Comparison of ENCODE assay signal across 8 cellular contexts in the genomic region with DNA sequence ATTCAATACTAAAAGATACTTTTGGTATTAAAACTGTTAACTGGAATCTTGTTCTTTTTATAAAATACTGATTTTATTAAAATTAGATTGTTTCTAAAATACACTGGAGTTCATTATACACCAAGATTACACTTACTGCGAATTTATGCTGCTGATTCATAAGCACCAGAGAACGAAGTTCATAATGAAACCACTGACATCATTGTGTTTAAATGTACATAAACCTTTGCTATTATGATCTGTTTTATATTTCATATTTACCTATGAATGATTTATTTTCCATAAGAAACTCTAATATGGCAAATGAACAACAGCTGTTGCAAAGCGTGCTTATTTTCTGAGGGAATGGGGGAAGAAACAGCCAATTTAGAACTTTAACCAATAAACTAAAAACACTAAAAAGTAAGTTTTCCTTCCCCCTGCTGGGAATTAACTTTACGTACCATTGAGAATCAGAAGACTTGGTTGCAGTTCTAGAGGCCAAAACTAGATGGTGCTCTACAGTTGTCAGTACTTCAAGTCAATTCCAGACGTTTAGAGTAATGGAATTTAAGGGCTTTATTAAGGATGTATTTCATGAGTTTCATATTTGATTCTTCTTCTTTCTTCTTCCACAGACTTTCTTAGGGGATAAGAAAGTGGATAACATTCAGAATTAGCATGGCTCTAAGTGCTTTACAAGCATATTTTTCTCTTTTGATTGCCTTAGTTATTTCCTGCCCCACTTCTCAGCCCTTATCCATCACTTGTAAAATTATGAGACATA. TPM values are rescaled to one million over a fixed set of nuclear protein-coding genes. Genes with fewer than 3 reads are reported as not detected.
DNase-seq lines count a peak whose midpoint lies in the region; ATAC-seq and TF ChIP-seq lines count a peak whose summit lies in the region.

No MANE protein-coding gene starts in this region.

- DNase-seq in AG08396 (ENCODE audit: low spot score) (peak; percentile 32), GM10266 (ENCODE audit: extremely low spot score) (peak; percentile 25), HCT116 (ENCODE audit: low read depth, low spot score) (peak; percentile 56), M059J (ENCODE audit: low read depth) (peak; percentile 65), SW480 (ENCODE audit: low spot score) (peak; percentile 55), fibroblast of the aortic adventitia (ENCODE audit: low read depth) (peak; percentile 83), psoas muscle (no peak), KG1 (lab: John Stamatoyannopoulos, UW) (no peak)

- H3K27ac ChIP-seq in HCT116 (ENCODE audit: low read depth, low read length) (no peak overlapping the region), psoas muscle (no peak overlapping the region)

- no peaks in the 10 kb centered on the region for H3K4me1 ChIP-seq in HCT116 (ENCODE audit: control insufficient read depth in 1 of 2, insufficient read depth in 2 of 2, low read length in 2 of 2)
- H3K4me1 ChIP-seq in psoas muscle = peaks cover 11% of the 10 kb centered on the region

- no TSS peak for BruUV-seq in HCT116 (replicated peaks; lab: Mats Ljungman, UMichigan)

- intact Hi-C loops in HCT116 (cut with micrococcal nuclease) = loop anchor here (5.0 to 10.0 kb wide), 2 partner anchors 272 to 329 kb away; no protein-coding TSS in a partner anchor
- intact Hi-C loops in psoas muscle (cut with DNase I) = loop anchor here (2.0 to 10.0 kb wide), 4 partner anchors 271 to 329 kb away; no protein-coding TSS in a partner anchor

- H3K79me2 ChIP-seq in HCT116 (ENCODE audit: insufficient read depth, low read length) = no peaks in the 10 kb centered on the region

- H2AFZ ChIP-seq in HCT116 (ENCODE audit: low read depth, low read length, poor library complexity, severe bottlenecking) = peak overlapping the region; percentile 19

- peak; percentile 81 for ATAC-seq in HCT116
- peak; percentile 62 to 81 (median 71) for ATAC-seq in psoas muscle

- peak overlapping the region; percentile 18; the same call in 1 of the 2 replicates for H3K4me2 ChIP-seq in HCT116 (ENCODE audit: low read length)

- CTCF ChIA-PET in HCT116 (lab: Charles Lee) = interaction anchor here (1.6 to 1.9 kb wide), 3 partner anchors 38 to 273 kb away, joined by 4 to 6 read pairs (median 5); no protein-coding TSS in a partner anchor

- peak; percentile 49 for TF ChIP-seq RAD21 in HCT116 (IDR thresholded peaks at IDR 0.05; ENCODE audit: low read depth)

- peak; percentile 85 for TF ChIP-seq CTCF in GM10266 (IDR thresholded peaks at IDR 0.05; ENCODE audit: control insufficient read depth, insufficient read depth, low read depth, missing control alignments)
- peak; percentile 30 to 80 (median 75); a peak in 5 of 6 replicates for TF ChIP-seq CTCF in HCT116 (IDR thresholded peaks at IDR 0.05 in 2 of 3, conservative IDR thresholded peaks at IDR 0.05 in 1 of 3; ENCODE audit: borderline replicate concordance in 1 of 3, insufficient read depth in 1 of 3, low read depth in 2 of 3, low read length in 2 of 3)
- TF ChIP-seq CTCF in fibroblast of the aortic adventitia (IDR thresholded peaks at IDR 0.05; ENCODE audit: insufficient read depth, low read length) = peak; percentile 88
- peak; percentile 90 for TF ChIP-seq CTCF in psoas muscle (IDR thresholded peaks at IDR 0.05)

- H4K20me1 ChIP-seq in HCT116 (ENCODE audit: insufficient read depth) = no peaks in the 10 kb centered on the region

- H3K36me3 ChIP-seq in HCT116 (ENCODE audit: control insufficient read depth in 1 of 2, insufficient read depth in 2 of 2, low read length in 2 of 2) (no peaks in the 10 kb centered on the region), psoas muscle (ENCODE audit: insufficient read depth in 1 of 2, low read depth in 1 of 2) (no peaks in the 10 kb centered on the region)

- H3K4me3 ChIP-seq in HCT116 (replicated peaks in 1 of 2; ENCODE audit: low read depth in 1 of 2, low read length in 2 of 2) (no peak overlapping the region), fibroblast of the aortic adventitia (ENCODE audit: low read depth, low read length) (peak overlapping the region; percentile 6), psoas muscle (no peak overlapping the region)

- WGBS in psoas muscle, 3 donors = 14 to 17% (median 16%) methylated on average over 5 of the region's 5 CpGs

- no peaks in the 10 kb centered on the region for H3K9me2 ChIP-seq in HCT116 (ENCODE audit: insufficient read depth)

- TF ChIP-seq POLR2A in HCT116 (IDR thresholded peaks at IDR 0.05; ENCODE audit: borderline replicate concordance, extremely low read depth, insufficient read depth, insufficient read length) = no peak

- H3K9me3 ChIP-seq in HCT116 (ENCODE audit: control insufficient read depth in 1 of 2, insufficient read depth in 1 of 2, low read depth in 1 of 2, low read length in 2 of 2) = no peaks in the 10 kb centered on the region
- no peaks in the 10 kb centered on the region for H3K9me3 ChIP-seq in psoas muscle

- POLR2A ChIA-PET in HCT116 (lab: Charles Lee) = no interaction called here

- 0 out of 2 replicates have a peak, but pooled peaks cover 3% of the 10 kb centered on the region for H3K27me3 ChIP-seq in HCT116 (ENCODE audit: insufficient read depth, low read length)
- no peaks in the 10 kb centered on the region for H3K27me3 ChIP-seq in psoas muscle (ENCODE audit: insufficient read depth in 3 of 3, low read length in 2 of 3)

- RAD21 ChIA-PET in HCT116 (lab: Charles Lee; ENCODE audit: low non-redundant PET in 1 of 2, low total read pairs in 2 of 2, uncharacterized antibody in 2 of 2, unreplicated experiment in 2 of 2) = no interaction called here

- H3K9ac ChIP-seq in HCT116 (ENCODE audit: low read length) = no peak overlapping the region

TF ChIP-seq in HCT116, 20 proteins besides CTCF, POLR2A, EP300 and RAD21:
- TF ChIP-seq EZH2phosphoT487 (IDR thresholded peaks at IDR 0.05; ENCODE audit: borderline replicate concordance) = no peak
- TF ChIP-seq ZFX (IDR thresholded peaks at IDR 0.05) = no peak
- TF ChIP-seq EGR1 (IDR thresholded peaks at IDR 0.05; ENCODE audit: low read depth) = no peak
- TF ChIP-seq SRF (IDR thresholded peaks at IDR 0.05; ENCODE audit: low read depth) = no peak
- no peak for TF ChIP-seq POLR2AphosphoS5 (IDR thresholded peaks at IDR 0.05; ENCODE audit: low read depth, low read length)
- TF ChIP-seq EZH2 (IDR thresholded peaks at IDR 0.05) = no peak
- no peak for TF ChIP-seq JUND (IDR thresholded peaks at IDR 0.05)
- no peak for TF ChIP-seq FOSL1 (IDR thresholded peaks at IDR 0.05; ENCODE audit: low read depth)
- no peak for TF ChIP-seq CBX3 (IDR thresholded peaks at IDR 0.05; ENCODE audit: low read depth)
- TF ChIP-seq, protein P1, sequence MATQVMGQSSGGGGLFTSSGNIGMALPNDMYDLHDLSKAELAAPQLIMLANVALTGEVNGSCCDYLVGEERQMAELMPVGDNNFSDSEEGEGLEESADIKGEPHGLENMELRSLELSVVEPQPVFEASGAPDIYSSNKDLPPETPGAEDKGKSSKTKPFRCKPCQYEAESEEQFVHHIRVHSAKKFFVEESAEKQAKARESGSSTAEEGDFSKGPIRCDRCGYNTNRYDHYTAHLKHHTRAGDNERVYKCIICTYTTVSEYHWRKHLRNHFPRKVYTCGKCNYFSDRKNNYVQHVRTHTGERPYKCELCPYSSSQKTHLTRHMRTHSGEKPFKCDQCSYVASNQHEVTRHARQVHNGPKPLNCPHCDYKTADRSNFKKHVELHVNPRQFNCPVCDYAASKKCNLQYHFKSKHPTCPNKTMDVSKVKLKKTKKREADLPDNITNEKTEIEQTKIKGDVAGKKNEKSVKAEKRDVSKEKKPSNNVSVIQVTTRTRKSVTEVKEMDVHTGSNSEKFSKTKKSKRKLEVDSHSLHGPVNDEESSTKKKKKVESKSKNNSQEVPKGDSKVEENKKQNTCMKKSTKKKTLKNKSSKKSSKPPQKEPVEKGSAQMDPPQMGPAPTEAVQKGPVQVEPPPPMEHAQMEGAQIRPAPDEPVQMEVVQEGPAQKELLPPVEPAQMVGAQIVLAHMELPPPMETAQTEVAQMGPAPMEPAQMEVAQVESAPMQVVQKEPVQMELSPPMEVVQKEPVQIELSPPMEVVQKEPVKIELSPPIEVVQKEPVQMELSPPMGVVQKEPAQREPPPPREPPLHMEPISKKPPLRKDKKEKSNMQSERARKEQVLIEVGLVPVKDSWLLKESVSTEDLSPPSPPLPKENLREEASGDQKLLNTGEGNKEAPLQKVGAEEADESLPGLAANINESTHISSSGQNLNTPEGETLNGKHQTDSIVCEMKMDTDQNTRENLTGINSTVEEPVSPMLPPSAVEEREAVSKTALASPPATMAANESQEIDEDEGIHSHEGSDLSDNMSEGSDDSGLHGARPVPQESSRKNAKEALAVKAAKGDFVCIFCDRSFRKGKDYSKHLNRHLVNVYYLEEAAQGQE (IDR thresholded peaks at IDR 0.05; ENCODE audit: low read depth) = no peak
- TF ChIP-seq, protein P2, sequence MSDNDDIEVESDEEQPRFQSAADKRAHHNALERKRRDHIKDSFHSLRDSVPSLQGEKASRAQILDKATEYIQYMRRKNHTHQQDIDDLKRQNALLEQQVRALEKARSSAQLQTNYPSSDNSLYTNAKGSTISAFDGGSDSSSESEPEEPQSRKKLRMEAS (IDR thresholded peaks at IDR 0.05) = no peak
TF ChIP-seq in HCT116: peak in this region for 0.

RNA-seq across cellular contexts. Expression of a gene that starts 30.8 kb away (rescaled TPM):
- total RNA-seq in HCT116 (2021; ENCODE audit: unreplicated experiment) (not detected), fibroblast of the aortic adventitia (ENCODE audit: low replicate concordance) (under 0.01 and 0.09 TPM in 2 replicates), psoas muscle (10 to 100 TPM in 1 of 4 donors, 1 to 10 TPM in 2, under 1 TPM in 1; 0.13 to 10.3 (median 1.3) TPM)
- not detected in 2 replicates for polyA plus RNA-seq in HCT116 (2012)
- not detected in 2 replicates for total RNA-seq in M059J (2014; rRNA removed; shearing (Covaris generic))
- under 1 TPM; 0.01 to 0.33 (median 0.04) TPM for polyA plus RNA-seq in psoas muscle

RNA-seq across cellular contexts. Expression of a gene that starts 38.8 kb away (rescaled TPM):
- total RNA-seq in HCT116 (2021; ENCODE audit: unreplicated experiment) (11.9 TPM), fibroblast of the aortic adventitia (ENCODE audit: low replicate concordance) (25.7 and 47.6 TPM in 2 replicates), psoas muscle (10 to 100 TPM; 22.9 to 37.0 (median 27.3) TPM)
- polyA plus RNA-seq in HCT116 (2012) = 4.9 and 5.6 TPM in 2 replicates
- total RNA-seq in M059J (2014; rRNA removed; shearing (Covaris generic)) = 25.2 and 30.3 TPM in 2 replicates
- 10 to 100 TPM; 19.7 to 30.6 (median 25.5) TPM for polyA plus RNA-seq in psoas muscle

Comparison
In these comparisons a context has a peak if more than half of its experiments do, and no peak if none do; other contexts are left out.
1. DNase-seq: peak in AG08396 (single experiment), GM10266 (single experiment), HCT116 (single experiment), M059J (single experiment), SW480 (single experiment) and fibroblast of the aortic adventitia (single experiment); none in psoas muscle (0 of 2) and KG1 (single experiment).
2. Peak in every context shown above with its lines, with median percentiles within 50 percentile points of each other: CTCF ChIP-seq.